ENCODE assay signal across 8 cellular contexts in the genomic region with DNA sequence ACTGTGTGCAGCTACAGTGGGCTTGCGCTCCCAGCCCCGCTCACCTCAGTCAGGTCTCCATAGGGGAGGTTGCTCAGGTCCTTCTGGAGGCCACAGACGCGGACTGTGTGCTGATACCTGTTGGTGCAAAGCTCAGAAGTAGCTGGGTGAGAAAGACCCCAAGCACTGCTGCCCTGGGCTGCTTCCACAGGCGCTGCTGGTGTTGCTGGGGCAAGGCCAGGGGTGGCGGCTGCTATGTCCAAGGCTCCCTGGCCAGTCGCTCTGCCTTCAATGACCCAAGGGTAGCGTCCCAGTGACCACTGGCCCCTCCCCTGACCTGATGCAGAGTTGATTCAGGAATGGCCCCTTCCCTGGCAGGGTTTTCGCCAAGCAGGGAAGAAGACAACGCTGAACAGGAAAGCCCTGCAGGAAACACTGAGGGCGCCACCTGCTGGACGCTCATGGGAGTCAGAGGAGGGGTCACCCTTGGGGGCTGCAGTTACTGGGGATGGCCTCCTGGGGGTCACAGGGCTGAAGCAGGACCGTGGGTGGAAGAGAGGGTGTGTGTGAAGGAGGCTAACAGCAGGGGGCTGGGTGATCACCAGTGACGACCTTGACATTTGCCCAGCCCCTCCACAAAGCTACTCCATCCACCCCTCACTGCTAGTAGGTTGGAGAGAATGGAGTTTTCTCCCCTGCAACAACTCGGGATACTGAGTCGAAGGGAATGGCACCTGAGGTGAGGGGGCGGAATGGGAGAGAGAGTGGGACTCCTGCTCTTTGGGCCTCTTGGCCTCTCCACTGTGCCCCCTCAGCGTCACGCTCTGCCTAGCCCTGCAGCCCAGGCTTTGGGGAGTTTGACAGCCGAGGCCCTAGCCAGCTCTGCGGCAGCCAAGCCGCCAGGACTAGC. TPM values are rescaled to one million over a fixed set of nuclear protein-coding genes. Genes with fewer than 3 reads are reported as not detected.
A peak's percentile ranks its signal among the peaks of the same experiment; 100 is the strongest.
DNase-seq lines count a peak whose midpoint lies in the region; ATAC-seq and TF ChIP-seq lines count a peak whose summit lies in the region.

No MANE protein-coding gene starts in this region.

- ATAC-seq in heart right ventricle (peak in 3 of 8 donors; percentile 8 to 33 (median 11)), Right ventricle myocardium inferior (no peak), HG02973 (IDR thresholded peaks at IDR 0.05; ENCODE audit: unreplicated experiment) (peak; percentile 79), HG03565 (IDR thresholded peaks at IDR 0.05; ENCODE audit: unreplicated experiment) (no peak)

- no peaks in the 10 kb centered on the region for H4K20me1 ChIP-seq in PC-9 (ENCODE audit: insufficient read depth)

- TF ChIP-seq CTCF in heart right ventricle (IDR thresholded peaks at IDR 0.05) (peak in 8 of 9 donors; percentile 31 to 72 (median 63)), PC-9 (conservative IDR thresholded peaks at IDR 0.05) (peak; percentile 83)

- H3K27me3 ChIP-seq in heart right ventricle (no peaks in the 10 kb centered on the region), PC-9 (ENCODE audit: insufficient read depth, low read depth) (no peaks in the 10 kb centered on the region)

- H2AFZ ChIP-seq in PC-9 = no peak overlapping the region

- no TSS peak for BruUV-seq in PC-9 (replicated peaks; lab: Mats Ljungman, UMichigan)

- no peak overlapping the region for H3K4me2 ChIP-seq in PC-9

- CTCF ChIA-PET in PC-9 (lab: Charles Lee) = no interaction called here

- no peaks in the 10 kb centered on the region for H3K9me3 ChIP-seq in heart right ventricle
- no peaks in the 10 kb centered on the region for H3K9me3 ChIP-seq in PC-9 (ENCODE audit: insufficient read depth, low read depth)

- peaks cover 4% of the 10 kb centered on the region; the same call in 1 of the 2 replicates for H3F3A ChIP-seq in PC-9 (ENCODE audit: insufficient read depth, low read depth)

- 72 to 74% methylated on average over 22 of the region's 22 CpGs for WGBS in heart right ventricle, 2 donors

- DNase-seq in heart right ventricle (peak; percentile 29 to 53), Right ventricle myocardium inferior (ENCODE audit: missing footprints) (no peak), PC-9 (peak; percentile 34 to 46), head of caudate nucleus (peak in 39 of 42 donors; percentile 18 to 82 (median 53))
- DNase-seq in activated T-cell treated with anti-CD3 and anti-CD28 coated beads, Interleukin-2, amount 50 U/mL, for 48 hours = peak; percentile 80 to 82
- peak; percentile 46 for DNase-seq in stimulated activated CD4-positive, alpha-beta T cell treated with anti-CD3 and anti-CD28 coated beads, Interleukin-12 subunit alpha, Interleukin-12 subunit beta, amount 100 ng/mL, for 4 hours

- no peaks in the 10 kb centered on the region for H3K79me2 ChIP-seq in PC-9 (ENCODE audit: low read depth)

- POLR2A ChIA-PET in PC-9 (lab: Charles Lee; ENCODE audit: unreplicated experiment) = no interaction called here

- no peaks in the 10 kb centered on the region for H3K9me2 ChIP-seq in PC-9 (ENCODE audit: insufficient read depth)

- H3K27ac ChIP-seq in heart right ventricle (no peak overlapping the region), PC-9 (no peak overlapping the region)

- H3K36me3 ChIP-seq in heart right ventricle (no peaks in the 10 kb centered on the region), PC-9 (ENCODE audit: low read depth) (no peaks in the 10 kb centered on the region)

- H3K4me3 ChIP-seq in heart right ventricle (no peak overlapping the region), PC-9 (no peak overlapping the region)

- intact Hi-C loops in heart right ventricle (cut with DNase I) = no loop called here
- intact Hi-C loops in Right ventricle myocardium inferior (cut with DNase I) = no loop called here
- intact Hi-C loops in PC-9 (cut with micrococcal nuclease; ENCODE audit: unreplicated experiment) = no loop called here
- intact Hi-C loops in head of caudate nucleus (cut with DNase I) = no loop called here

- H3K4me1 ChIP-seq in heart right ventricle = peaks cover 0 to 12% (median 3%) of the 10 kb centered on the region in 9 donors
- peaks cover 4% of the 10 kb centered on the region for H3K4me1 ChIP-seq in PC-9 (replicated peaks; ENCODE audit: insufficient read depth)

RNA-seq across cellular contexts. Expression of a gene that starts 38.3 kb away (rescaled TPM):
- total RNA-seq in heart right ventricle (under 1 TPM in 2 of 10 donors, not detected in 8; 0.07 to 0.20 TPM), Right ventricle myocardium inferior (0.14 TPM), PC-9 (2021) (not detected in 2 replicates)
- polyA plus RNA-seq in heart right ventricle = under 1 TPM in 1 of 2 donors, not detected in 1; 0.01 TPM
